8 cellular contexts compared by ENCODE assay signal in genomic region chr16:4538067-4538385, GRCh38.
DNase-seq lines count a peak whose midpoint lies in the region; ATAC-seq lines count a peak whose summit lies in the region.

No MANE protein-coding gene starts in this region.

- H3K27ac Mint-ChIP-seq in stimulated activated naive CD8-positive, alpha-beta T cell treated with anti-CD3 and anti-CD28 coated beads, Interleukin-15, Interleukin-2, amounts not matched to agents 100 ng/mL and 50 ng/mL, for 24 hours: no peak overlapping the region

- peaks cover 4% of the 10 kb centered on the region for H3K9me3 Mint-ChIP-seq in stimulated activated naive CD8-positive, alpha-beta T cell treated with anti-CD3 and anti-CD28 coated beads, Interleukin-15, Interleukin-2, amounts not matched to agents 100 ng/mL and 50 ng/mL, for 24 hours

- H3K36me3 Mint-ChIP-seq in stimulated activated naive CD8-positive, alpha-beta T cell treated with anti-CD3 and anti-CD28 coated beads, Interleukin-15, Interleukin-2, amounts not matched to agents 100 ng/mL and 50 ng/mL, for 24 hours (ENCODE audit: low read depth): peaks cover 19% of the 10 kb centered on the region

- peak overlapping the region; percentile 99 for H3K27ac ChIP-seq in angular gyrus (ENCODE audit: low read depth, low read length)

- no peaks in the 10 kb centered on the region for H3K27me3 Mint-ChIP-seq in stimulated activated naive CD8-positive, alpha-beta T cell treated with anti-CD3 and anti-CD28 coated beads, Interleukin-15, Interleukin-2, amounts not matched to agents 100 ng/mL and 50 ng/mL, for 24 hours

- peak; percentile 10 for ATAC-seq in HG03103 (IDR thresholded peaks at IDR 0.05; ENCODE audit: low read depth, unreplicated experiment)

- peaks cover 43% of the 10 kb centered on the region for H3K4me1 Mint-ChIP-seq in stimulated activated naive CD8-positive, alpha-beta T cell treated with anti-CD3 and anti-CD28 coated beads, Interleukin-15, Interleukin-2, amounts not matched to agents 100 ng/mL and 50 ng/mL, for 24 hours (ENCODE audit: low read depth)

- H3K4me3 Mint-ChIP-seq in stimulated activated naive CD8-positive, alpha-beta T cell treated with anti-CD3 and anti-CD28 coated beads, Interleukin-15, Interleukin-2, amounts not matched to agents 100 ng/mL and 50 ng/mL, for 24 hours: peak overlapping the region; percentile 73

- DNase-seq in NCI-H345 (lab: John Stamatoyannopoulos, UW) (peak; percentile 40), NCI-H345 treated with DMSO at 0.1 percent for 48 hours (lab: John Stamatoyannopoulos, UW; ENCODE audit: unreplicated experiment) (no peak), iris pigment epithelial cell (ENCODE audit: low read depth) (peak; percentile 23), NCI-H526 treated with DMSO at 0.1 percent for 48 hours (lab: John Stamatoyannopoulos, UW) (no peak), MV-4-11 (lab: John Stamatoyannopoulos, UW) (no peak)

Comparison
In these comparisons a context has a peak if more than half of its experiments do, and no peak if none do; other contexts are left out.
1. DNase-seq: peak in NCI-H345 (single experiment) and iris pigment epithelial cell (single experiment); none in NCI-H345 treated with DMSO at 0.1 percent for 48 hours (single experiment), NCI-H526 treated with DMSO at 0.1 percent for 48 hours (single experiment) and MV-4-11 (single experiment).